ENCODE assay signal across 9 cellular contexts in genomic region chr4:110165382-110166285, GRCh38. TPM values are rescaled to one million over a fixed set of nuclear protein-coding genes. Genes with fewer than 3 reads are reported as not detected.
DNase-seq lines count a peak whose midpoint lies in the region; ATAC-seq and TF ChIP-seq lines count a peak whose summit lies in the region.
"Had no signal": no experiment of that assay in that cellular context is flagged by ENCODE, and none has a peak within 500 bp of the region (broad histone marks: within the 10 kb centered on the region; RNA-seq: fewer than 3 reads in every experiment).

No MANE protein-coding gene starts in this region.

- H3K4me1 ChIP-seq in lower lobe of right lung = no peaks in the 10 kb centered on the region

- H3K27me3 ChIP-seq in lower lobe of right lung (ENCODE audit: low read depth) = no peaks in the 10 kb centered on the region
- H3K27me3 ChIP-seq: SJCRH30 had no signal

- no peak for TF ChIP-seq CTCF in lower lobe of right lung (IDR thresholded peaks at IDR 0.05)

- H3K9me3 ChIP-seq in lower lobe of right lung = no peaks in the 10 kb centered on the region
- H3K9me3 ChIP-seq: SJCRH30 had no signal

- no peak overlapping the region for H3K27ac ChIP-seq in lower lobe of right lung
- H3K27ac ChIP-seq: SJCRH30 had no signal

- no peak overlapping the region for H3K4me3 ChIP-seq in lower lobe of right lung
- H3K4me3 ChIP-seq: SJCRH30 had no signal

- DNase-seq in GM03348 (ENCODE audit: low spot score) = peak; percentile 72
- DNase-seq in RKO (ENCODE audit: low spot score) = peak; percentile 89
- peak; percentile 40 for DNase-seq in activated gamma-delta T cell treated with anti-CD3 and anti-CD28 coated beads, Interleukin-2, amount 50 U/mL, for 16 hours (ENCODE audit: low read depth)
- no peak for DNase-seq in lower lobe of right lung
- peak; percentile 58 for DNase-seq in stimulated activated naive CD4-positive, alpha-beta T cell treated with Interleukin-2 at 50 U/mL for 16 hours (lab: John Stamatoyannopoulos, UW)
- no peak for DNase-seq in globus pallidus (ENCODE audit: low spot score)
- DNase-seq in dedifferentiated amniotic fluid mesenchymal stem cell (ENCODE audit: extremely low spot score) = no peak

- ATAC-seq in HG03066 (IDR thresholded peaks at IDR 0.05; ENCODE audit: low read depth, unreplicated experiment) = peak; percentile 53
- peak; percentile 64 to 75 for ATAC-seq in lower lobe of right lung

- intact Hi-C loops in lower lobe of right lung (cut with DNase I) = no loop called here

- no peaks in the 10 kb centered on the region for H3K36me3 ChIP-seq in lower lobe of right lung

RNA-seq across cellular contexts. Expression of gene ELOVL6, which starts 32.8 kb away (rescaled TPM):
- 3.6 TPM for total RNA-seq in lower lobe of right lung

Comparison
In these comparisons a context has a peak if more than half of its experiments do, and no peak if none do; other contexts are left out.
1. DNase-seq: peak in GM03348 (single experiment), RKO (single experiment), activated gamma-delta T cell treated with anti-CD3 and anti-CD28 coated beads, Interleukin-2, amount 50 U/mL, for 16 hours (single experiment) and stimulated activated naive CD4-positive, alpha-beta T cell treated with Interleukin-2 at 50 U/mL for 16 hours (single experiment); none in lower lobe of right lung (single experiment), globus pallidus (single experiment) and dedifferentiated amniotic fluid mesenchymal stem cell (single experiment).